1 cellular context compared by ENCODE assay signal in genomic region chr4:79454656-79455055, GRCh38.
TF ChIP-seq lines count a peak whose summit lies in the region.

No MANE protein-coding gene starts in this region.

TF ChIP-seq in H1, 55 proteins besides CTCF, POLR2A, EP300 and RAD21:
- TF ChIP-seq RBBP5 (IDR thresholded peaks at IDR 0.05; ENCODE audit: borderline replicate concordance, low read depth, low read length) (no peak), CBX8 (IDR thresholded peaks at IDR 0.05; ENCODE audit: borderline replicate concordance, low read depth, low read length) (no peak), CHD2 (IDR thresholded peaks at IDR 0.05; ENCODE audit: low read length) (no peak), SIN3A (conservative IDR thresholded peaks at IDR 0.05 in 1 of 2, IDR thresholded peaks at IDR 0.05 in 1 of 2; ENCODE audit: low read depth in 1 of 2, low read length in 2 of 2) (no peak), TAF7 (optimal IDR thresholded peaks at IDR 0.05; ENCODE audit: borderline replicate concordance, low read depth, low read length) (no peak), KDM5A (IDR thresholded peaks at IDR 0.05; ENCODE audit: low read length) (no peak), ATF3 (IDR thresholded peaks at IDR 0.05; ENCODE audit: insufficient read depth, low read depth, low read length) (no peak), RFX5 (IDR thresholded peaks at IDR 0.05; ENCODE audit: borderline replicate concordance, low read depth, low read length) (no peak), CBX5 (IDR thresholded peaks at IDR 0.05; ENCODE audit: low read depth, low read length) (no peak)
- TF ChIP-seq, protein P1, sequence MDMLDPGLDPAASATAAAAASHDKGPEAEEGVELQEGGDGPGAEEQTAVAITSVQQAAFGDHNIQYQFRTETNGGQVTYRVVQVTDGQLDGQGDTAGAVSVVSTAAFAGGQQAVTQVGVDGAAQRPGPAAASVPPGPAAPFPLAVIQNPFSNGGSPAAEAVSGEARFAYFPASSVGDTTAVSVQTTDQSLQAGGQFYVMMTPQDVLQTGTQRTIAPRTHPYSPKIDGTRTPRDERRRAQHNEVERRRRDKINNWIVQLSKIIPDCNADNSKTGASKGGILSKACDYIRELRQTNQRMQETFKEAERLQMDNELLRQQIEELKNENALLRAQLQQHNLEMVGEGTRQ (IDR thresholded peaks at IDR 0.05; ENCODE audit: low read length), result no peak
